ENCODE assay signal across 13 cellular contexts in the genomic region with DNA sequence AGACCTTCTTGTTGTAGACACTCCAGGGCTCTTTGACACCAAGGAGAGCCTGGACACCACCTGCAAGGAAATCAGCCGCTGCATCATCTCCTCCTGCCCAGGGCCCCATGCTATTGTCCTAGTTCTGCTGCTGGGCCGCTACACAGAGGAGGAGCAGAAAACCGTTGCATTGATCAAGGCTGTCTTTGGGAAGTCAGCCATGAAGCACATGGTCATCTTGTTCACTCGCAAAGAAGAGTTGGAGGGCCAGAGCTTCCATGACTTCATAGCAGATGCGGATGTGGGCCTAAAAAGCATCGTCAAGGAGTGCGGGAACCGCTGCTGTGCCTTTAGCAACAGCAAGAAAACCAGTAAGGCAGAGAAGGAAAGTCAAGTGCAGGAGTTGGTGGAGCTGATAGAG. TPM values are rescaled to one million over a fixed set of nuclear protein-coding genes. Genes with fewer than 3 reads are reported as not detected.
DNase-seq lines count a peak whose midpoint lies in the region; ATAC-seq and TF ChIP-seq lines count a peak whose summit lies in the region.
"Had no signal": no experiment of that assay in that cellular context is flagged by ENCODE, and none has a peak within 500 bp of the region (broad histone marks: within the 10 kb centered on the region; RNA-seq: fewer than 3 reads in every experiment).

No MANE protein-coding gene starts in this region.

- H3K4me3 ChIP-seq in Loucy (ENCODE audit: low read length, poor library complexity, severe bottlenecking) (peak overlapping the region; percentile 33), duodenal mucosa (ENCODE audit: low read depth in 1 of 2, low read length in 2 of 2) (peak overlapping the region; percentile 26 to 37), mucosa of descending colon (no peak overlapping the region)

- POLR2A ChIA-PET in activated CD8-positive, alpha-beta T cell treated with anti-CD3 and anti-CD28 coated beads, Interleukin-2, amount 10 ng/mL, durations not matched to agents 7 days and 5 days (lab: Charles Lee), result interaction anchor here (0.7 to 11.9 kb wide), 14 partner anchors 39 to 272 kb away, joined by 3 to 316 read pairs (median 4); a partner anchor contains a TSS

- no peaks in the 10 kb centered on the region for H4K20me1 ChIP-seq in Loucy (ENCODE audit: insufficient read depth, low read length, poor library complexity, severe bottlenecking)

- CTCF ChIA-PET in activated CD8-positive, alpha-beta T cell treated with anti-CD3 and anti-CD28 coated beads, Interleukin-2, amount 10 ng/mL, durations not matched to agents 7 days and 5 days (lab: Charles Lee), result interaction anchor here (0.7 to 5.0 kb wide), 8 partner anchors 8 to 218 kb away, joined by 3 to 42 read pairs (median 4); a partner anchor contains a TSS

- intact Hi-C loops in mucosa of descending colon (cut with DNase I, micrococcal nuclease), result no loop called here

- H3K9me2 ChIP-seq in Loucy (replicated peaks; ENCODE audit: low read depth, low read length), result no peaks in the 10 kb centered on the region

- H3K4me1 ChIP-seq in Loucy (ENCODE audit: insufficient read depth, low read length, poor library complexity, severe bottlenecking) (peaks cover 49% of the 10 kb centered on the region), duodenal mucosa (ENCODE audit: control insufficient read depth in 1 of 2, insufficient read depth in 2 of 2, low read length in 2 of 2) (no peaks in the 10 kb centered on the region), mucosa of descending colon (ENCODE audit: low read depth) (peaks cover under 1% of the 10 kb centered on the region)

- H3K27ac Mint-ChIP-seq in activated CD8-positive, alpha-beta T cell treated with anti-CD3 and anti-CD28 coated beads, Interleukin-2, amount 10 ng/mL, durations not matched to agents 7 days and 5 days, result peak overlapping the region; percentile 87
- H3K27ac Mint-ChIP-seq in stimulated activated effector memory CD8-positive, alpha-beta T cell treated with anti-CD3 and anti-CD28 coated beads, Interleukin-12 subunit alpha, Interleukin-12 subunit beta, amount 100 ng/mL, for 72 hours, result peak overlapping the region; percentile 97

- peak; percentile 56 for DNase-seq in activated CD8-positive, alpha-beta T cell treated with anti-CD3 and anti-CD28 coated beads, Interleukin-2, amount 10 ng/mL, durations not matched to agents 7 days and 5 days
- DNase-seq in stimulated activated effector memory CD8-positive, alpha-beta T cell treated with anti-CD3 and anti-CD28 coated beads, Interleukin-12 subunit alpha, Interleukin-12 subunit beta, amount 100 ng/mL, for 72 hours (ENCODE audit: low spot score in 2 of 2), result peak in 1 of 2 donors; percentile 71
- DNase-seq in mucosa of descending colon, result no peak
- DNase-seq: anterior cingulate cortex; effector CD4-positive, alpha-beta T cell; H7; MV-4-11; NCI-H446 treated with DMSO at 0.1 percent for 48 hours; nucleus accumbens had no signal

- peak overlapping the region; percentile 97 for H3K4me3 Mint-ChIP-seq in activated CD8-positive, alpha-beta T cell treated with anti-CD3 and anti-CD28 coated beads, Interleukin-2, amount 10 ng/mL, durations not matched to agents 7 days and 5 days
- peak overlapping the region; percentile 87 for H3K4me3 Mint-ChIP-seq in stimulated activated effector memory CD8-positive, alpha-beta T cell treated with anti-CD3 and anti-CD28 coated beads, Interleukin-12 subunit alpha, Interleukin-12 subunit beta, amount 100 ng/mL, for 72 hours

- H3K27me3 ChIP-seq in Loucy (ENCODE audit: insufficient read depth, low read length, poor library complexity, severe bottlenecking) (no peaks in the 10 kb centered on the region), duodenal mucosa (ENCODE audit: control insufficient read depth in 1 of 2, insufficient read depth in 2 of 2, low read length in 2 of 2) (no peaks in the 10 kb centered on the region)

- no peaks in the 10 kb centered on the region for H3K27me3 Mint-ChIP-seq in activated CD8-positive, alpha-beta T cell treated with anti-CD3 and anti-CD28 coated beads, Interleukin-2, amount 10 ng/mL, durations not matched to agents 7 days and 5 days (ENCODE audit: low read depth)

- TF ChIP-seq CTCF in Loucy (conservative IDR thresholded peaks at IDR 0.05; ENCODE audit: low read length) (no peak), mucosa of descending colon (IDR thresholded peaks at IDR 0.05) (no peak)

- no peaks in the 10 kb centered on the region for H3F3A ChIP-seq in Loucy (ENCODE audit: low read depth)

- no peak overlapping the region for H3K27ac ChIP-seq in duodenal mucosa (ENCODE audit: low read depth, low read length)

- H2AFZ ChIP-seq in Loucy (ENCODE audit: low read length), result no peak overlapping the region

- H3K4me1 Mint-ChIP-seq in activated CD8-positive, alpha-beta T cell treated with anti-CD3 and anti-CD28 coated beads, Interleukin-2, amount 10 ng/mL, durations not matched to agents 7 days and 5 days (ENCODE audit: low read depth), result peaks cover 34% of the 10 kb centered on the region
- peaks cover 39% of the 10 kb centered on the region for H3K4me1 Mint-ChIP-seq in stimulated activated effector memory CD8-positive, alpha-beta T cell treated with anti-CD3 and anti-CD28 coated beads, Interleukin-12 subunit alpha, Interleukin-12 subunit beta, amount 100 ng/mL, for 72 hours

- H3K36me3 Mint-ChIP-seq in activated CD8-positive, alpha-beta T cell treated with anti-CD3 and anti-CD28 coated beads, Interleukin-2, amount 10 ng/mL, durations not matched to agents 7 days and 5 days (ENCODE audit: low read depth), result peaks cover 82% of the 10 kb centered on the region
- H3K36me3 Mint-ChIP-seq in stimulated activated effector memory CD8-positive, alpha-beta T cell treated with anti-CD3 and anti-CD28 coated beads, Interleukin-12 subunit alpha, Interleukin-12 subunit beta, amount 100 ng/mL, for 72 hours, result peaks cover 41% of the 10 kb centered on the region

- H3K4me2 ChIP-seq in Loucy (ENCODE audit: low read depth, low read length, poor library complexity, severe bottlenecking), result peak overlapping the region; percentile 78

- H3K9me3 ChIP-seq in Loucy (ENCODE audit: insufficient read depth, low read depth, low read length) (no peaks in the 10 kb centered on the region), duodenal mucosa (ENCODE audit: control insufficient read depth in 1 of 2, low read length in 2 of 2) (no peaks in the 10 kb centered on the region), mucosa of descending colon (no peaks in the 10 kb centered on the region)

- H3K9ac ChIP-seq in Loucy (ENCODE audit: low read depth, low read length, poor library complexity, severe bottlenecking) (no peak overlapping the region), duodenal mucosa (ENCODE audit: low read depth in 1 of 2, low read length in 2 of 2) (no peak overlapping the region)

- peak; percentile 50 for ATAC-seq in activated CD8-positive, alpha-beta T cell treated with anti-CD3 and anti-CD28 coated beads, Interleukin-2, amount 10 ng/mL, durations not matched to agents 7 days and 5 days
- ATAC-seq in stimulated activated effector memory CD8-positive, alpha-beta T cell treated with anti-CD3 and anti-CD28 coated beads, Interleukin-12 subunit alpha, Interleukin-12 subunit beta, amount 100 ng/mL, for 72 hours, result peak; percentile 61
- ATAC-seq in HG03457 (IDR thresholded peaks at IDR 0.05; ENCODE audit: unreplicated experiment), result no peak
- no peak for ATAC-seq in GM18498 (IDR thresholded peaks at IDR 0.05; ENCODE audit: unreplicated experiment)
- no peak for ATAC-seq in mucosa of descending colon

- H3K79me2 ChIP-seq in Loucy (ENCODE audit: insufficient read depth, low read length), result peaks cover 57% of the 10 kb centered on the region

- H3K9me3 Mint-ChIP-seq in activated CD8-positive, alpha-beta T cell treated with anti-CD3 and anti-CD28 coated beads, Interleukin-2, amount 10 ng/mL, durations not matched to agents 7 days and 5 days (ENCODE audit: insufficient read depth), result peaks cover 8% of the 10 kb centered on the region
- H3K9me3 Mint-ChIP-seq in stimulated activated effector memory CD8-positive, alpha-beta T cell treated with anti-CD3 and anti-CD28 coated beads, Interleukin-12 subunit alpha, Interleukin-12 subunit beta, amount 100 ng/mL, for 72 hours, result no peaks in the 10 kb centered on the region

- H3K36me3 ChIP-seq in Loucy (ENCODE audit: insufficient read depth, low read length), result peaks cover 12% of the 10 kb centered on the region; the same call in 1 of the 2 replicates
- H3K36me3 ChIP-seq in duodenal mucosa (ENCODE audit: control insufficient read depth in 1 of 2, insufficient read depth in 2 of 2, low read length in 2 of 2), result peaks cover 0 to 4% of the 10 kb centered on the region in 2 donors
- no peaks in the 10 kb centered on the region for H3K36me3 ChIP-seq in mucosa of descending colon (ENCODE audit: low read depth)

RNA-seq across cellular contexts. Expression of a gene that starts 5.5 kb away (rescaled TPM):
- 100 to 1,000 TPM; 134 TPM for total RNA-seq in activated CD8-positive, alpha-beta T cell treated with anti-CD3 and anti-CD28 coated beads, Interleukin-2, amount 10 ng/mL, durations not matched to agents 7 days and 5 days
- total RNA-seq in mucosa of descending colon, result 10 to 100 TPM in 1 of 3 donors, 1 to 10 TPM in 2; 6.7 to 11.5 (median 9.8) TPM
- total RNA-seq: H7 had no signal

RNA-seq across cellular contexts. Expression of a gene that starts 47.0 kb away (rescaled TPM):
- 100 to 1,000 TPM; 174 to 186 TPM for total RNA-seq in activated CD8-positive, alpha-beta T cell treated with anti-CD3 and anti-CD28 coated beads, Interleukin-2, amount 10 ng/mL, durations not matched to agents 7 days and 5 days
- total RNA-seq in mucosa of descending colon, result 10 to 100 TPM; 10.5 to 22.6 (median 18.1) TPM
- total RNA-seq: H7 had no signal

Comparison
In these comparisons a context has a peak if more than half of its experiments do, and no peak if none do; other contexts are left out.
1. ATAC-seq: peak in activated CD8-positive, alpha-beta T cell treated with anti-CD3 and anti-CD28 coated beads, Interleukin-2, amount 10 ng/mL, durations not matched to agents 7 days and 5 days (single experiment) and stimulated activated effector memory CD8-positive, alpha-beta T cell treated with anti-CD3 and anti-CD28 coated beads, Interleukin-12 subunit alpha, Interleukin-12 subunit beta, amount 100 ng/mL, for 72 hours (single experiment); none in HG03457 (single experiment), GM18498 (single experiment) and mucosa of descending colon (single experiment).
2. RNA of a gene that starts 5.5 kb away (total RNA-seq): 134 TPM in activated CD8-positive, alpha-beta T cell treated with anti-CD3 and anti-CD28 coated beads, Interleukin-2, amount 10 ng/mL, durations not matched to agents 7 days and 5 days; 6.7 to 11.5 TPM in mucosa of descending colon; every median in the first group is over 10 times any median in the second.
3. RNA of a gene that starts 47.0 kb away (total RNA-seq): 174 to 186 TPM in activated CD8-positive, alpha-beta T cell treated with anti-CD3 and anti-CD28 coated beads, Interleukin-2, amount 10 ng/mL, durations not matched to agents 7 days and 5 days; 10.5 to 22.6 TPM in mucosa of descending colon; every median in the first group is over 4 times any median in the second.